10 cellular contexts compared by ENCODE assay signal in genomic region chr2:238286095-238286494, GRCh38. TPM values are rescaled to one million over a fixed set of nuclear protein-coding genes. Genes with fewer than 3 reads are reported as not detected.
DNase-seq lines count a peak whose midpoint lies in the region; ATAC-seq and TF ChIP-seq lines count a peak whose summit lies in the region.
"Had no signal": no experiment of that assay in that cellular context is flagged by ENCODE, and none has a peak within 500 bp of the region (broad histone marks: within the 10 kb centered on the region; RNA-seq: fewer than 3 reads in every experiment).

No MANE protein-coding gene starts in this region.

- ATAC-seq in GM23338 (no peak), left colon (peak; percentile 3), HG03520 (IDR thresholded peaks at IDR 0.05; ENCODE audit: unreplicated experiment) (no peak), HG03097 (IDR thresholded peaks at IDR 0.05; ENCODE audit: low FRiP score, unreplicated experiment) (no peak)

- H3K4me1 ChIP-seq in GM23338 (ENCODE audit: insufficient read depth) (peaks cover 26% of the 10 kb centered on the region), adrenal gland (replicated peaks in 1 of 2) (peaks cover 23 to 40% of the 10 kb centered on the region in 2 donors), skeletal muscle tissue (ENCODE audit: control insufficient read depth in 3 of 3, insufficient read depth in 3 of 3, low read length in 3 of 3) (peaks cover 60 to 75% (median 66%) of the 10 kb centered on the region in 3 donors)

- H3K36me3 ChIP-seq in GM23338 (ENCODE audit: insufficient read depth): no peaks in the 10 kb centered on the region
- no peaks in the 10 kb centered on the region for H3K36me3 ChIP-seq in adrenal gland (replicated peaks in 1 of 2)
- peaks cover 0 to 5% (median 0%) of the 10 kb centered on the region in 3 donors for H3K36me3 ChIP-seq in skeletal muscle tissue (ENCODE audit: control insufficient read depth in 3 of 3, insufficient read depth in 3 of 3, low read length in 3 of 3)

- no peak for TF ChIP-seq CTCF in GM23338 (conservative IDR thresholded peaks at IDR 0.05; ENCODE audit: low read depth in 2 of 2)
- no peak for TF ChIP-seq CTCF in adrenal gland (IDR thresholded peaks at IDR 0.05)

- H4K20me1 ChIP-seq in GM23338 (replicated peaks; ENCODE audit: insufficient read depth): peaks cover 15% of the 10 kb centered on the region

- intact Hi-C loops in adrenal gland (cut with DNase I): no loop called here
- intact Hi-C loops in left colon (cut with DNase I, micrococcal nuclease): no loop called here

- H3K4me3 ChIP-seq in GM23338: no peak overlapping the region
- H3K4me3 ChIP-seq in adrenal gland: no peak overlapping the region
- H3K4me3 ChIP-seq in skeletal muscle tissue (ENCODE audit: low read length in 3 of 3): peak overlapping the region in 2 of 3 donors; percentile 33 to 49

- peak overlapping the region; percentile 98 to 100 (median 99) for H3K9ac ChIP-seq in skeletal muscle tissue (ENCODE audit: low read depth in 1 of 3, low read length in 3 of 3)

- TF ChIP-seq POLR2A in adrenal gland (IDR thresholded peaks at IDR 0.05): no peak

- no peak for DNase-seq in GM23338 (ENCODE audit: low spot score)
- DNase-seq in adrenal gland: peak in 4 of 7 donors; percentile 32 to 56 (median 39)
- no peak for DNase-seq in left colon
- DNase-seq in globus pallidus (ENCODE audit: low spot score): no peak
- DNase-seq in NOMO-1 (lab: John Stamatoyannopoulos, UW; ENCODE audit: unreplicated experiment in 2 of 2): no peak
- DNase-seq: activated CD4-positive, alpha-beta T cell treated with anti-CD3 and anti-CD28 coated beads for 1 hour; central memory CD4-positive, alpha-beta T cell had no signal

- H3K27ac ChIP-seq in GM23338 (ENCODE audit: low read depth) (no peak overlapping the region), adrenal gland (peak overlapping the region in 4 of 5 donors; percentile 58 to 99 (median 72)), skeletal muscle tissue (ENCODE audit: low read depth, low read length) (peak overlapping the region; percentile 96)

- peaks cover 16% of the 10 kb centered on the region for H3K79me2 ChIP-seq in GM23338 (replicated peaks; ENCODE audit: insufficient read depth)

- H3K4me2 ChIP-seq in GM23338: no peak overlapping the region

- peaks cover 20% of the 10 kb centered on the region for H3K27me3 Mint-ChIP-seq in GM23338 (ENCODE audit: insufficient read depth, low read depth, poor library complexity)

- peaks cover 44% of the 10 kb centered on the region for H3K4me1 Mint-ChIP-seq in GM23338

- 0 out of 3 replicates have a peak overlapping the region, but pooled peaks have one; percentile 17 for H3K4me3 Mint-ChIP-seq in GM23338

- no peak overlapping the region for H3K27ac Mint-ChIP-seq in GM23338

- H2AFZ ChIP-seq in GM23338: no peak overlapping the region

- no peaks in the 10 kb centered on the region; the same call in 2 of the 3 replicates for H3K36me3 Mint-ChIP-seq in GM23338 (ENCODE audit: low read depth)

- peaks cover 6% of the 10 kb centered on the region; the same call in 1 of the 2 replicates for H3K27me3 ChIP-seq in GM23338 (ENCODE audit: insufficient read depth)
- H3K27me3 ChIP-seq in adrenal gland: no peaks in the 10 kb centered on the region
- H3K27me3 ChIP-seq in skeletal muscle tissue (ENCODE audit: control insufficient read depth in 3 of 3, insufficient read depth in 3 of 3, low read length in 3 of 3): no peaks in the 10 kb centered on the region

- WGBS in adrenal gland, 4 donors: 40 to 62% (median 47%) methylated on average over 3 to 7 of the region's 7 CpGs

- H3K9me3 ChIP-seq in adrenal gland (replicated peaks in 1 of 3): no peaks in the 10 kb centered on the region
- H3K9me3 ChIP-seq in skeletal muscle tissue (ENCODE audit: control insufficient read depth in 3 of 3, low read length in 3 of 3): no peaks in the 10 kb centered on the region

- H3F3A ChIP-seq in GM23338 (replicated peaks; ENCODE audit: low read depth): peaks cover 4% of the 10 kb centered on the region; the same call in 1 of the 2 replicates

- H3K9me3 Mint-ChIP-seq in GM23338: no peaks in the 10 kb centered on the region

- no peaks in the 10 kb centered on the region for H3K9me2 ChIP-seq in GM23338 (ENCODE audit: insufficient read depth)

TF ChIP-seq in GM23338, 12 proteins besides CTCF, POLR2A, EP300 and RAD21 (continues in another document):
- TF ChIP-seq NANOG (IDR thresholded peaks at IDR 0.05; ENCODE audit: borderline replicate concordance) (no peak), POLR2AphosphoS5 (IDR thresholded peaks at IDR 0.05; ENCODE audit: low read depth) (no peak), CREB1 (CRISPR knock-in tag; IDR thresholded peaks at IDR 0.05; ENCODE audit: low read depth) (no peak), ZNF331 (CRISPR knock-in tag; IDR thresholded peaks at IDR 0.05; ENCODE audit: low read depth) (no peak), JUNB (IDR thresholded peaks at IDR 0.05; ENCODE audit: unreplicated experiment) (no peak)
- TF ChIP-seq, protein P1, sequence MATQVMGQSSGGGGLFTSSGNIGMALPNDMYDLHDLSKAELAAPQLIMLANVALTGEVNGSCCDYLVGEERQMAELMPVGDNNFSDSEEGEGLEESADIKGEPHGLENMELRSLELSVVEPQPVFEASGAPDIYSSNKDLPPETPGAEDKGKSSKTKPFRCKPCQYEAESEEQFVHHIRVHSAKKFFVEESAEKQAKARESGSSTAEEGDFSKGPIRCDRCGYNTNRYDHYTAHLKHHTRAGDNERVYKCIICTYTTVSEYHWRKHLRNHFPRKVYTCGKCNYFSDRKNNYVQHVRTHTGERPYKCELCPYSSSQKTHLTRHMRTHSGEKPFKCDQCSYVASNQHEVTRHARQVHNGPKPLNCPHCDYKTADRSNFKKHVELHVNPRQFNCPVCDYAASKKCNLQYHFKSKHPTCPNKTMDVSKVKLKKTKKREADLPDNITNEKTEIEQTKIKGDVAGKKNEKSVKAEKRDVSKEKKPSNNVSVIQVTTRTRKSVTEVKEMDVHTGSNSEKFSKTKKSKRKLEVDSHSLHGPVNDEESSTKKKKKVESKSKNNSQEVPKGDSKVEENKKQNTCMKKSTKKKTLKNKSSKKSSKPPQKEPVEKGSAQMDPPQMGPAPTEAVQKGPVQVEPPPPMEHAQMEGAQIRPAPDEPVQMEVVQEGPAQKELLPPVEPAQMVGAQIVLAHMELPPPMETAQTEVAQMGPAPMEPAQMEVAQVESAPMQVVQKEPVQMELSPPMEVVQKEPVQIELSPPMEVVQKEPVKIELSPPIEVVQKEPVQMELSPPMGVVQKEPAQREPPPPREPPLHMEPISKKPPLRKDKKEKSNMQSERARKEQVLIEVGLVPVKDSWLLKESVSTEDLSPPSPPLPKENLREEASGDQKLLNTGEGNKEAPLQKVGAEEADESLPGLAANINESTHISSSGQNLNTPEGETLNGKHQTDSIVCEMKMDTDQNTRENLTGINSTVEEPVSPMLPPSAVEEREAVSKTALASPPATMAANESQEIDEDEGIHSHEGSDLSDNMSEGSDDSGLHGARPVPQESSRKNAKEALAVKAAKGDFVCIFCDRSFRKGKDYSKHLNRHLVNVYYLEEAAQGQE (IDR thresholded peaks at IDR 0.05; ENCODE audit: unreplicated experiment): no peak

RNA-seq across cellular contexts. Expression of gene PER2, which starts 2.3 kb away (rescaled TPM):
- total RNA-seq in GM23338 (2014; rRNA removed; shearing (Covaris generic)): 4.6 TPM in 2 replicates
- polyA plus RNA-seq in GM23338 (2016; fragmentation: Nextera tagmentation; extraction: Ambion mirVana): 2.2 and 2.3 TPM in 2 replicates
- total RNA-seq in adrenal gland: 10 to 100 TPM in 1 of 8 donors, 1 to 10 TPM in 7; 2.5 to 11.4 (median 5.5) TPM
- 1 to 10 TPM; 1.3 to 7.1 (median 4.7) TPM for polyA plus RNA-seq in adrenal gland
- 10 to 100 TPM; 16.9 to 35.4 TPM for total RNA-seq in left colon
- total RNA-seq in skeletal muscle tissue: 8.4 TPM

RNA-seq across cellular contexts. Expression of gene TRAF3IP1, which starts 34.2 kb away (rescaled TPM):
- 12.2 and 12.5 TPM in 2 replicates for total RNA-seq in GM23338 (2014; rRNA removed; shearing (Covaris generic))
- polyA plus RNA-seq in GM23338 (2016; fragmentation: Nextera tagmentation; extraction: Ambion mirVana) (20.0 and 20.7 TPM in 2 replicates), adrenal gland (10 to 100 TPM; 10.1 to 18.5 (median 16.4) TPM)
- total RNA-seq in adrenal gland (10 to 100 TPM in 5 of 8 donors, 1 to 10 TPM in 3; 5.5 to 17.5 (median 12.4) TPM), left colon (10 to 100 TPM; 18.0 to 23.3 TPM), skeletal muscle tissue (4.2 TPM)

RNA-seq across cellular contexts. Expression of gene HES6, which starts 46.3 kb away (rescaled TPM):
- total RNA-seq in GM23338 (2014; rRNA removed; shearing (Covaris generic)): 76.3 and 85.5 TPM in 2 replicates
- polyA plus RNA-seq in GM23338 (2016; fragmentation: Nextera tagmentation; extraction: Ambion mirVana) (38.8 and 42.7 TPM in 2 replicates), adrenal gland (1 to 10 TPM; 4.3 to 9.2 (median 7.4) TPM)
- total RNA-seq in adrenal gland (10 to 100 TPM in 6 of 8 donors, 1 to 10 TPM in 2; 7.5 to 21.6 (median 13.3) TPM), left colon (10 to 100 TPM; 32.0 to 54.8 TPM), skeletal muscle tissue (7.8 TPM)

Comparison
In these comparisons a context has a peak if more than half of its experiments do, and no peak if none do; other contexts are left out.
1. DNase-seq: peak in adrenal gland (4 of 7); none in GM23338 (single experiment), left colon (0 of 2), globus pallidus (single experiment) and NOMO-1 (0 of 2).
2. H3K4me3 ChIP-seq: peak in skeletal muscle tissue (2 of 3); none in GM23338 (single experiment) and adrenal gland (0 of 4).